ENCODE assay signal across 10 cellular contexts in genomic region chr15:63763476-63764123, GRCh38.
DNase-seq lines count a peak whose midpoint lies in the region; ATAC-seq and TF ChIP-seq lines count a peak whose summit lies in the region.
"Had no signal": no experiment of that assay in that cellular context is flagged by ENCODE, and none has a peak within 500 bp of the region (broad histone marks: within the 10 kb centered on the region; RNA-seq: fewer than 3 reads in every experiment).

No MANE protein-coding gene starts in this region.

- H3K36me3 ChIP-seq in skeletal muscle tissue (ENCODE audit: control insufficient read depth in 3 of 3, insufficient read depth in 3 of 3, low read length in 3 of 3), result no peaks in the 10 kb centered on the region

- no peaks in the 10 kb centered on the region for H3K27me3 Mint-ChIP-seq in activated CD4-positive, alpha-beta memory T cell treated with anti-CD3 and anti-CD28 coated beads, Interleukin-2, amount 10 ng/mL, durations not matched to agents 7 days and 5 days
- H3K27me3 Mint-ChIP-seq in activated CD4-positive, alpha-beta memory T cell treated with anti-CD3 and anti-CD28 coated beads for 36 hours, result no peaks in the 10 kb centered on the region

- no peak for DNase-seq in activated CD4-positive, alpha-beta memory T cell treated with anti-CD3 and anti-CD28 coated beads, Interleukin-2, amount 10 ng/mL, durations not matched to agents 7 days and 5 days
- DNase-seq in activated CD4-positive, alpha-beta memory T cell treated with anti-CD3 and anti-CD28 coated beads for 36 hours, result no peak
- peak; percentile 60 for DNase-seq in HS-5 (ENCODE audit: low read depth)
- DNase-seq in astrocyte of the spinal cord (ENCODE audit: low read depth, low spot score), result peak; percentile 22
- DNase-seq in RPMI8226, result no peak
- DNase-seq in NCI-H345 treated with DMSO at 0.1 percent for 48 hours (lab: John Stamatoyannopoulos, UW; ENCODE audit: unreplicated experiment), result no peak
- DNase-seq: NCI-H2171 treated with DMSO at 0.1 percent for 48 hours had no signal

- peaks cover 14% of the 10 kb centered on the region for H3K36me3 Mint-ChIP-seq in activated CD4-positive, alpha-beta memory T cell treated with anti-CD3 and anti-CD28 coated beads, Interleukin-2, amount 10 ng/mL, durations not matched to agents 7 days and 5 days (ENCODE audit: low read depth)
- no peaks in the 10 kb centered on the region for H3K36me3 Mint-ChIP-seq in activated CD4-positive, alpha-beta memory T cell treated with anti-CD3 and anti-CD28 coated beads for 36 hours

- in situ Hi-C loops in astrocyte of the spinal cord (cut with HindIII; ENCODE audit: low sequenced_read_pairs), result no loop called here

- H3K27ac Mint-ChIP-seq in activated CD4-positive, alpha-beta memory T cell treated with anti-CD3 and anti-CD28 coated beads, Interleukin-2, amount 10 ng/mL, durations not matched to agents 7 days and 5 days, result peak overlapping the region; percentile 25
- no peak overlapping the region for H3K27ac Mint-ChIP-seq in activated CD4-positive, alpha-beta memory T cell treated with anti-CD3 and anti-CD28 coated beads for 36 hours

- CTCF ChIA-PET in activated CD4-positive, alpha-beta memory T cell treated with anti-CD3 and anti-CD28 coated beads, Interleukin-2, amount 10 ng/mL, durations not matched to agents 7 days and 5 days (lab: Charles Lee), result interaction anchor here (0.6 to 2.7 kb wide), 3 partner anchors 11 to 902 kb away, joined by 3 to 13 read pairs (median 3); no protein-coding TSS in a partner anchor
- CTCF ChIA-PET in activated CD4-positive, alpha-beta memory T cell treated with anti-CD3 and anti-CD28 coated beads for 36 hours (lab: Charles Lee), result interaction anchor here (0.7 to 0.8 kb wide), 2 partner anchors 12 to 255 kb away, joined by 3 read pairs; no protein-coding TSS in a partner anchor

- H3K4me3 Mint-ChIP-seq in activated CD4-positive, alpha-beta memory T cell treated with anti-CD3 and anti-CD28 coated beads, Interleukin-2, amount 10 ng/mL, durations not matched to agents 7 days and 5 days, result no peak overlapping the region
- H3K4me3 Mint-ChIP-seq in activated CD4-positive, alpha-beta memory T cell treated with anti-CD3 and anti-CD28 coated beads for 36 hours, result no peak overlapping the region

- no peak for ATAC-seq in GM21619 (IDR thresholded peaks at IDR 0.05; ENCODE audit: unreplicated experiment)

- H3K27ac ChIP-seq in skeletal muscle tissue (ENCODE audit: low read depth, low read length), result peak overlapping the region; percentile 3
- H3K27ac ChIP-seq: hepatocyte had no signal

- intact Hi-C loops in activated CD4-positive, alpha-beta memory T cell treated with anti-CD3 and anti-CD28 coated beads for 36 hours (cut with micrococcal nuclease), result no loop called here

- peaks cover 36% of the 10 kb centered on the region for H3K4me1 Mint-ChIP-seq in activated CD4-positive, alpha-beta memory T cell treated with anti-CD3 and anti-CD28 coated beads, Interleukin-2, amount 10 ng/mL, durations not matched to agents 7 days and 5 days
- H3K4me1 Mint-ChIP-seq in activated CD4-positive, alpha-beta memory T cell treated with anti-CD3 and anti-CD28 coated beads for 36 hours (ENCODE audit: low read depth), result peaks cover 50% of the 10 kb centered on the region

- TF ChIP-seq CTCF in astrocyte of the spinal cord (IDR thresholded peaks at IDR 0.05; ENCODE audit: low read depth, low read length), result no peak

- no peaks in the 10 kb centered on the region for H3K27me3 ChIP-seq in skeletal muscle tissue (ENCODE audit: control insufficient read depth in 3 of 3, insufficient read depth in 3 of 3, low read length in 3 of 3)
- H3K27me3 ChIP-seq: hepatocyte had no signal

- no peaks in the 10 kb centered on the region for H3K9me3 Mint-ChIP-seq in activated CD4-positive, alpha-beta memory T cell treated with anti-CD3 and anti-CD28 coated beads, Interleukin-2, amount 10 ng/mL, durations not matched to agents 7 days and 5 days
- no peaks in the 10 kb centered on the region for H3K9me3 Mint-ChIP-seq in activated CD4-positive, alpha-beta memory T cell treated with anti-CD3 and anti-CD28 coated beads for 36 hours

- H3K4me1 ChIP-seq in skeletal muscle tissue (ENCODE audit: control insufficient read depth in 3 of 3, insufficient read depth in 3 of 3, low read length in 3 of 3), result peaks cover 13 to 19% (median 15%) of the 10 kb centered on the region in 3 donors

- POLR2A ChIA-PET in activated CD4-positive, alpha-beta memory T cell treated with anti-CD3 and anti-CD28 coated beads, Interleukin-2, amount 10 ng/mL, durations not matched to agents 7 days and 5 days (lab: Charles Lee), result interaction anchor here (0.8 to 1.7 kb wide), 2 partner anchors 12 to 70 kb away, joined by 3 to 5 read pairs; partner anchors contain the start of gene HERC1
- POLR2A ChIA-PET in activated CD4-positive, alpha-beta memory T cell treated with anti-CD3 and anti-CD28 coated beads for 36 hours (lab: Charles Lee), result interaction anchor here (0.6 kb wide), 1 partner anchor 267 kb away, joined by 3 read pairs; no protein-coding TSS in a partner anchor

- no peak overlapping the region for H3K9ac ChIP-seq in skeletal muscle tissue (ENCODE audit: low read depth in 1 of 3, low read length in 3 of 3)

- H3K9me3 ChIP-seq in skeletal muscle tissue (ENCODE audit: control insufficient read depth in 3 of 3, low read length in 3 of 3), result no peaks in the 10 kb centered on the region

- H3K4me3 ChIP-seq in astrocyte of the spinal cord (ENCODE audit: low read depth, low read length) (no peak overlapping the region), skeletal muscle tissue (ENCODE audit: low read length in 3 of 3) (no peak overlapping the region)
- H3K4me3 ChIP-seq: hepatocyte had no signal

Comparison
In these comparisons a context has a peak if more than half of its experiments do, and no peak if none do; other contexts are left out.
1. DNase-seq: peak in HS-5 (single experiment) and astrocyte of the spinal cord (single experiment); none in activated CD4-positive, alpha-beta memory T cell treated with anti-CD3 and anti-CD28 coated beads, Interleukin-2, amount 10 ng/mL, durations not matched to agents 7 days and 5 days (single experiment), activated CD4-positive, alpha-beta memory T cell treated with anti-CD3 and anti-CD28 coated beads for 36 hours (single experiment), RPMI8226 (single experiment) and NCI-H345 treated with DMSO at 0.1 percent for 48 hours (single experiment).